8 cellular contexts compared by ENCODE assay signal in the genomic region with DNA sequence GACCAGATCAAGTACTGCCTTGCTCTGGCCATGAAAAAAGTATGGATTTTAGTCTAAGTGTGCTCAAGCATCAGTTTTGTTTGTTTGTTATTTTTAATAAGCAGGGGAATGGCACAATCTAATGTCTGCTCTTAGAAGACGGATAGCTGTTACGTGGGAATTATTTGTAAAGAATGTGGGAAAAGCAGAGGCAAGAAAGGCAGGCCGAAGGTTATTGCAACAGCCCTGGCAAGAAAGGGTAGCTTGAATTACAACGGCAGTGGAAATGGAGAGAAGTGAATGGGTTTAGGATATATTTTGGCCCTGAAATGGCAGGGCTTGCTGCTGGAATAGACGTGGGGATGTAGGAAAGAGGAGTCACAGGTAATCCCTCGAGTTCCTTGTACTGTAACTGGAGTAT. TPM values are rescaled to one million over a fixed set of nuclear protein-coding genes. Genes with fewer than 3 reads are reported as not detected.
DNase-seq lines count a peak whose midpoint lies in the region; ATAC-seq and TF ChIP-seq lines count a peak whose summit lies in the region.

No MANE protein-coding gene starts in this region.

- H3K4me3 ChIP-seq in heart right ventricle: peak overlapping the region; percentile 62 to 92 (median 72)
- peak overlapping the region; percentile 78 for H3K4me3 ChIP-seq in lung
- peak overlapping the region; percentile 68 for H3K4me3 ChIP-seq in urinary bladder (ENCODE audit: low read depth, low read length)

- intact Hi-C loops in heart right ventricle (cut with DNase I) (loop anchor here in 1 of 10 donors (2.0 kb wide), 1 partner anchor 28 kb away; no protein-coding TSS in a partner anchor), left ventricle myocardium superior (cut with micrococcal nuclease) (no loop called here)

- peaks cover 10 to 56% (median 30%) of the 10 kb centered on the region in 9 donors for H3K4me1 ChIP-seq in heart right ventricle
- H3K4me1 ChIP-seq in lung (ENCODE audit: control insufficient read depth in 2 of 2, insufficient read depth in 2 of 2, low read length in 2 of 2): peaks cover 6 to 7% of the 10 kb centered on the region in 2 donors
- no peaks in the 10 kb centered on the region for H3K4me1 ChIP-seq in urinary bladder (ENCODE audit: insufficient read depth)

- H3K9me3 ChIP-seq in heart right ventricle: no peaks in the 10 kb centered on the region
- H3K9me3 ChIP-seq in lung (ENCODE audit: control insufficient read depth in 2 of 2, insufficient read depth in 1 of 2, low read length in 1 of 2): no peaks in the 10 kb centered on the region

- H3K27ac ChIP-seq in heart right ventricle (peak overlapping the region in 8 of 10 donors; percentile 71 to 97 (median 88)), lung (ENCODE audit: low read depth in 1 of 2, low read length in 1 of 2) (peak overlapping the region; percentile 85 to 90), urinary bladder (ENCODE audit: low read depth) (no peak overlapping the region)

- H3K9me3 Mint-ChIP-seq in brain: no peaks in the 10 kb centered on the region

- no peak for ATAC-seq in heart right ventricle
- ATAC-seq in left ventricle myocardium superior: no peak
- ATAC-seq in lung (ENCODE audit: insufficient read depth, low FRiP score): no peak

- H3K27ac Mint-ChIP-seq in brain: peak overlapping the region; percentile 67 to 94 (median 87)

- peak overlapping the region; percentile 85 to 97 (median 88) for H3K4me3 Mint-ChIP-seq in brain

- peaks cover 16% of the 10 kb centered on the region for H3K36me3 Mint-ChIP-seq in brain

- WGBS in heart right ventricle, 2 donors: 39 to 41% methylated on average over 6 of the region's 6 CpGs
- 27 to 33% methylated on average over 6 of the region's 6 CpGs for WGBS in lung, 2 donors
- WGBS in urinary bladder: 35% methylated on average over 6 of the region's 6 CpGs

- H3K36me3 ChIP-seq in heart right ventricle (peaks cover 0 to 34% (median under 1%) of the 10 kb centered on the region in 9 donors), lung (ENCODE audit: control insufficient read depth in 2 of 2, insufficient read depth in 2 of 2, low read length in 2 of 2) (peaks cover 5% of the 10 kb centered on the region in 2 donors), urinary bladder (ENCODE audit: insufficient read depth) (peaks cover under 1% of the 10 kb centered on the region)

- H3K4me1 Mint-ChIP-seq in brain: peaks cover 34% of the 10 kb centered on the region

- TF ChIP-seq CTCF in heart right ventricle (IDR thresholded peaks at IDR 0.05) (no peak), brain (conservative IDR thresholded peaks at IDR 0.05) (no peak), lung (IDR thresholded peaks at IDR 0.05; ENCODE audit: control extremely low read depth, extremely low read depth) (no peak)

- H3K27me3 ChIP-seq in heart right ventricle: no peaks in the 10 kb centered on the region
- H3K27me3 ChIP-seq in lung (ENCODE audit: control insufficient read depth, insufficient read depth): no peaks in the 10 kb centered on the region

- no peak for DNase-seq in heart right ventricle
- DNase-seq in left ventricle myocardium superior: no peak
- no peak for DNase-seq in lung (ENCODE audit: low spot score)
- DNase-seq in 8988T: no peak
- DNase-seq in NCI-H526 treated with DMSO at 0.1 percent for 48 hours (lab: John Stamatoyannopoulos, UW): no peak
- no peak for DNase-seq in AG08396 (ENCODE audit: low spot score)

- H3K27me3 Mint-ChIP-seq in brain: peaks cover 6% of the 10 kb centered on the region

RNA-seq across cellular contexts. Expression of a gene that starts 1.0 kb away (rescaled TPM):
- total RNA-seq in heart right ventricle (1 to 10 TPM in 1 of 10 donors, under 1 TPM in 9; 0.12 to 1.5 (median 0.23) TPM), left ventricle myocardium superior (0.45 TPM), lung (1 to 10 TPM in 1 of 2 donors, under 1 TPM in 1; 0.55 to 1.1 TPM), urinary bladder (2.2 TPM)
- polyA plus RNA-seq in heart right ventricle (under 1 TPM in 1 of 2 donors, not detected in 1; 0.29 TPM), brain (ENCODE audit: insufficient read depth, low read depth, low replicate concordance) (5.0 TPM), lung (under 1 TPM; 0.24 to 0.47 TPM), urinary bladder (0.08 TPM)

RNA-seq across cellular contexts. Expression of a gene that starts 26.8 kb away (rescaled TPM):
- total RNA-seq in heart right ventricle (10 to 100 TPM in 7 of 10 donors, 1 to 10 TPM in 3; 6.0 to 24.5 (median 11.9) TPM), left ventricle myocardium superior (16.4 TPM), lung (1 to 10 TPM; 2.0 to 4.7 TPM), urinary bladder (1.3 TPM)
- polyA plus RNA-seq in heart right ventricle (10 to 100 TPM; 12.4 to 56.6 TPM), brain (ENCODE audit: insufficient read depth, low read depth, low replicate concordance) (3.1 TPM), lung (1 to 10 TPM; 1.3 to 4.7 TPM), urinary bladder (1.0 TPM)

RNA-seq across cellular contexts. Expression of a gene that starts 54.1 kb away (rescaled TPM):
- total RNA-seq in heart right ventricle (10 to 100 TPM; 46.0 to 75.0 (median 52.7) TPM), left ventricle myocardium superior (63.4 TPM), lung (10 to 100 TPM; 10.9 to 40.0 TPM), urinary bladder (7.8 TPM)
- polyA plus RNA-seq in heart right ventricle (100 to 1,000 TPM in 1 of 2 donors, 10 to 100 TPM in 1; 80.5 to 203 TPM), brain (ENCODE audit: insufficient read depth, low read depth, low replicate concordance) (46.2 TPM), lung (10 to 100 TPM; 85.0 to 93.4 TPM), urinary bladder (77.1 TPM)

RNA-seq across cellular contexts. Expression of a gene that starts 54.3 kb away (rescaled TPM):
- 100 to 1,000 TPM; 147 to 206 (median 176) TPM for total RNA-seq in heart right ventricle
- polyA plus RNA-seq in heart right ventricle: 100 to 1,000 TPM; 134 to 149 TPM
- total RNA-seq in left ventricle myocardium superior: 167 TPM
- 85.8 TPM for polyA plus RNA-seq in brain (ENCODE audit: insufficient read depth, low read depth, low replicate concordance)
- 100 to 1,000 TPM in 1 of 2 donors, 10 to 100 TPM in 1; 71.0 to 146 TPM for total RNA-seq in lung
- polyA plus RNA-seq in lung: 100 to 1,000 TPM in 1 of 2 donors, 10 to 100 TPM in 1; 69.7 to 123 TPM
- 64.2 TPM for total RNA-seq in urinary bladder
- polyA plus RNA-seq in urinary bladder: 129 TPM
